25 cellular contexts compared by ENCODE assay signal in the genomic region with DNA sequence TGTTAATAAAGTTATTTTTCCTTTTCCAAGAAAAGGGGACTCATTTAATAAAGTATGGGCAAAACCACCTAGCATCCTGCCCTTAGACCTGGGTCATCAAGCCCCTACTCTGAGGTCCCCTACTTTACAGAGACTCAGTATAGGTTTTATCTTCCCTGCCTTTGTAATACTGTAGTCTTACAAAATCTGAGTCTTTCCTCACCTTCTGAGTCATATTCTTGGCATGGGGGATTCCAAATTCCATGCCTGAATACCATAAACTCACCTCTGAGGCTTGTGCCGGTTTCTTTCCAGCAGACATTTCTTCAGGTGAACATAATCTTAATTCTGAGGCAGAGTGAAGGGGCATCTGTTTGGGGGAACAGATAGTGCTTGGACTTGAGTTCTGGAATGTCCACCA.
DNase-seq lines count a peak whose midpoint lies in the region; ATAC-seq, FAIRE-seq and TF ChIP-seq lines count a peak whose summit lies in the region.
"Had no signal": no experiment of that assay in that cellular context is flagged by ENCODE, and none has a peak within 500 bp of the region (broad histone marks: within the 10 kb centered on the region; RNA-seq: fewer than 3 reads in every experiment).

No MANE protein-coding gene starts in this region.

- no peak overlapping the region for H3K4me2 ChIP-seq in mammary epithelial cell (ENCODE audit: insufficient read depth, low read depth, low read length)
- H3K4me2 ChIP-seq: A549, BLaER1, GM23338 had no signal

- no peaks in the 10 kb centered on the region for H3K9me3 Mint-ChIP-seq in MCF 10A (ENCODE audit: unreplicated experiment)
- peaks cover under 1% of the 10 kb centered on the region for H3K9me3 Mint-ChIP-seq in Calu3 (ENCODE audit: low read depth, unreplicated experiment)
- H3K9me3 Mint-ChIP-seq: GM23338 had no signal

- TF ChIP-seq POLR2A in breast epithelium (IDR thresholded peaks at IDR 0.05), result no peak

- no peak overlapping the region for H3K9ac ChIP-seq in mammary epithelial cell (ENCODE audit: insufficient read depth, low read length)
- H3K9ac ChIP-seq: BLaER1 had no signal

- no peaks in the 10 kb centered on the region for H3K27me3 ChIP-seq in breast epithelium
- H3K27me3 ChIP-seq in mammary epithelial cell (ENCODE audit: insufficient read depth, low read length), result no peaks in the 10 kb centered on the region
- H3K27me3 ChIP-seq in foreskin keratinocyte, result no peaks in the 10 kb centered on the region
- H3K27me3 ChIP-seq in BE2C, result no peaks in the 10 kb centered on the region
- H3K27me3 ChIP-seq: BLaER1 had no signal

- 0% methylated on average over 1 of the region's 1 CpG for WGBS in mammary epithelial cell (ENCODE audit: low coverage, missing lambda C conversion rate)

- H3K27me3 Mint-ChIP-seq in MCF 10A (ENCODE audit: insufficient read depth, unreplicated experiment) (no peaks in the 10 kb centered on the region), Calu3 (ENCODE audit: unreplicated experiment) (no peaks in the 10 kb centered on the region)
- H3K27me3 Mint-ChIP-seq: CD4-positive, alpha-beta memory T cell had no signal

- CTCF ChIA-PET in MCF 10A (lab: Yijun Ruan, JAX) (no interaction called here), mammary epithelial cell (lab: Charles Lee; ENCODE audit: low non-redundant PET) (no interaction called here), Calu3 (lab: Charles Lee) (no interaction called here)

- dilution Hi-C loops in mammary epithelial cell (cut with HindIII; ENCODE audit: low sequenced_read_pairs), result no loop called here

- no peak for FAIRE-seq in urothelium cell line (lab: Jason Lieb, UNC)
- FAIRE-seq: A549, GM12878, H54, HTR-8/SVneo had no signal

- no peaks in the 10 kb centered on the region for H3K79me2 ChIP-seq in mammary epithelial cell (ENCODE audit: insufficient read depth, low read length)

- TF ChIP-seq CTCF in MCF 10A (IDR thresholded peaks at IDR 0.05; ENCODE audit: unreplicated experiment), result no peak
- no peak for TF ChIP-seq CTCF in breast epithelium (IDR thresholded peaks at IDR 0.05)
- TF ChIP-seq CTCF in mammary epithelial cell (conservative IDR thresholded peaks at IDR 0.05 in 1 of 2, IDR thresholded peaks at IDR 0.05 in 1 of 2; ENCODE audit: extremely low read depth in 1 of 2, insufficient read depth in 1 of 2, low read depth in 1 of 2, low read length in 2 of 2), result no peak
- no peak for TF ChIP-seq CTCF in foreskin keratinocyte (conservative IDR thresholded peaks at IDR 0.05)
- TF ChIP-seq CTCF in BE2C (IDR thresholded peaks at IDR 0.05; ENCODE audit: low read depth, low read length), result no peak
- TF ChIP-seq CTCF in Calu3 (IDR thresholded peaks at IDR 0.05; ENCODE audit: unreplicated experiment), result no peak

- DNase-seq in MCF 10A (ENCODE audit: unreplicated experiment) (peak; percentile 76), breast epithelium (ENCODE audit: low spot score in 2 of 2) (no peak), mammary epithelial cell (peak; percentile 60), foreskin keratinocyte (peak; percentile 26 to 62), urothelium cell line (ENCODE audit: low spot score) (peak; percentile 13), BE2C (no peak), NCI-H524 (lab: John Stamatoyannopoulos, UW) (no peak), Calu3 (no peak)
- DNase-seq: AML-193; CD4-positive, alpha-beta memory T cell; DMS 273 treated with DMSO at 0.1 percent for 48 hours; DMS53; DND-41; EL; HCEC 1CT; IMR-90 had no signal

- peak overlapping the region; percentile 4 for H3K27ac Mint-ChIP-seq in MCF 10A (ENCODE audit: low read depth, unreplicated experiment)
- H3K27ac Mint-ChIP-seq in Calu3 (ENCODE audit: unreplicated experiment), result no peak overlapping the region
- H3K27ac Mint-ChIP-seq: CD14-positive monocyte; CD4-positive, alpha-beta memory T cell; GM23338 had no signal

- no TSS peak for BruUV-seq in MCF 10A (replicated peaks; lab: Mats Ljungman, UMichigan)
- no TSS peak for BruUV-seq in mammary epithelial cell (replicated peaks; lab: Mats Ljungman, UMichigan)
- no TSS peak for BruUV-seq in Calu3 (replicated peaks; lab: Mats Ljungman, UMichigan)

- no peaks in the 10 kb centered on the region for H4K20me1 ChIP-seq in mammary epithelial cell (ENCODE audit: insufficient read depth, low read length)
- H4K20me1 ChIP-seq: BLaER1 had no signal

- H3K36me3 Mint-ChIP-seq in MCF 10A (ENCODE audit: insufficient read depth, unreplicated experiment), result no peaks in the 10 kb centered on the region
- H3K36me3 Mint-ChIP-seq in Calu3 (ENCODE audit: insufficient read depth, unreplicated experiment), result no peaks in the 10 kb centered on the region
- H3K36me3 Mint-ChIP-seq: CD14-positive monocyte; CD4-positive, alpha-beta memory T cell had no signal

- peak overlapping the region; percentile 46 for H2AFZ ChIP-seq in mammary epithelial cell (ENCODE audit: low read depth, low read length)
- H2AFZ ChIP-seq: GM23338 had no signal

- H3K9me3 ChIP-seq in breast epithelium (no peaks in the 10 kb centered on the region), mammary epithelial cell (replicated peaks; ENCODE audit: insufficient read depth, low read length) (no peaks in the 10 kb centered on the region), BE2C (no peaks in the 10 kb centered on the region)
- H3K9me3 ChIP-seq: A549, BLaER1 had no signal

- peak; percentile 57 for ATAC-seq in foreskin keratinocyte
- ATAC-seq: A549, GM12878, GM23338 had no signal

- H3K27ac ChIP-seq in breast epithelium (no peak overlapping the region), mammary epithelial cell (ENCODE audit: insufficient read depth, low read depth, low read length) (no peak overlapping the region), foreskin keratinocyte (no peak overlapping the region)
- H3K27ac ChIP-seq: 22Rv1, A549, BLaER1, HL-60 had no signal

- H3K4me3 ChIP-seq in breast epithelium (no peak overlapping the region), mammary epithelial cell (replicated peaks in 1 of 3; ENCODE audit: insufficient read depth in 1 of 3, low read depth in 2 of 3, low read length in 3 of 3) (no peak overlapping the region), BE2C (ENCODE audit: low read depth, low read length) (no peak overlapping the region)
- H3K4me3 ChIP-seq: A549, BLaER1, GM12878, GM23338 had no signal

- POLR2A ChIA-PET in MCF 10A (lab: Yijun Ruan, JAX), result no interaction called here

- intact Hi-C loops in MCF 10A (cut with micrococcal nuclease) (no loop called here), breast epithelium (cut with DNase I; ENCODE audit: low total_unique reads) (no loop called here), mammary epithelial cell (cut with micrococcal nuclease) (no loop called here), Calu3 (cut with micrococcal nuclease; ENCODE audit: unreplicated experiment) (no loop called here)

- no peaks in the 10 kb centered on the region for H3K4me1 ChIP-seq in breast epithelium
- peaks cover 8% of the 10 kb centered on the region for H3K4me1 ChIP-seq in mammary epithelial cell (ENCODE audit: insufficient read depth, low read length)
- H3K4me1 ChIP-seq in foreskin keratinocyte, result no peaks in the 10 kb centered on the region
- H3K4me1 ChIP-seq in BE2C, result no peaks in the 10 kb centered on the region
- H3K4me1 ChIP-seq: A549, BLaER1 had no signal

- no peak overlapping the region for H3K4me3 Mint-ChIP-seq in MCF 10A (ENCODE audit: unreplicated experiment)
- H3K4me3 Mint-ChIP-seq in Calu3 (ENCODE audit: low read depth, unreplicated experiment), result no peak overlapping the region
- H3K4me3 Mint-ChIP-seq: CD14-positive monocyte; CD4-positive, alpha-beta memory T cell; GM23338 had no signal

- in situ Hi-C loops in mammary epithelial cell (cut with MboI; ENCODE audit: low sequenced_read_pairs in 2 of 2), result no loop called here

- H3K4me1 Mint-ChIP-seq in MCF 10A (ENCODE audit: insufficient read depth, unreplicated experiment) (peaks cover 8% of the 10 kb centered on the region), Calu3 (ENCODE audit: low read depth, unreplicated experiment) (no peaks in the 10 kb centered on the region)
- H3K4me1 Mint-ChIP-seq: CD14-positive monocyte; CD4-positive, alpha-beta memory T cell; GM23338 had no signal

- H3K36me3 ChIP-seq in breast epithelium (no peaks in the 10 kb centered on the region), mammary epithelial cell (ENCODE audit: insufficient read depth, low read length) (no peaks in the 10 kb centered on the region), BE2C (no peaks in the 10 kb centered on the region)
- H3K36me3 ChIP-seq: BLaER1 had no signal

Comparison
In these comparisons a context has a peak if more than half of its experiments do, and no peak if none do; other contexts are left out.
1. DNase-seq: peak in MCF 10A (single experiment), mammary epithelial cell (single experiment), foreskin keratinocyte (2 of 2) and urothelium cell line (single experiment); none in breast epithelium (0 of 2), BE2C (single experiment), NCI-H524 (0 of 2) and Calu3 (single experiment).